Comparison of ENCODE assay signal across 21 cellular contexts in the genomic region with DNA sequence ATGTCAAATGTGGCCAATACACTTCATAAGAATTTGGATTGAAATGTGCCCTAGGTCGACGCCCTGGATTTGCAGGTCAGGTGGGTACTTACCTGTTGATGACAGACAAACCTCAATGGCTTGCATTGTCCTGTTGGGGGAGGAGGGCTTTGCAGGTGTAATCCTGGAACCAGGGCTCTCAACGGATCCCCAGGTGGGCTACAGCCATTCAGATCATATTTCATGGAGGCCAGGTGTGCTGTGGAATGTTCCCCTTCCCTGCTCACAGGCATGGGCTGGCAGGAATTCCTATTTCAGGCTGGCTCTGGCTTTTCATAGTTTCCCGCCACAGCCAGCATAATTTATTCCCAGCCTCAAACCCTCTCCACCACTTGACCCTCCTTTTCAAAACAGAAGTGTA.
"Had no signal": no experiment of that assay in that cellular context is flagged by ENCODE, and none has a peak within 500 bp of the region (broad histone marks: within the 10 kb centered on the region; RNA-seq: fewer than 3 reads in every experiment).

No MANE protein-coding gene starts in this region.

- H3K4me3 ChIP-seq: colonic mucosa, gastroesophageal sphincter, left lung, psoas muscle, spleen, transverse colon had no signal

- H3K27me3 ChIP-seq: colonic mucosa, gastroesophageal sphincter, spleen, transverse colon had no signal

- ATAC-seq: activated CD8-positive, alpha-beta memory T cell treated with anti-CD3 and anti-CD28 coated beads, Interleukin-2, amount 10 ng/mL, durations not matched to agents 7 days and 5 days; gastroesophageal sphincter; left lung; psoas muscle; sciatic nerve; stimulated activated naive B cell treated with anti-CD40 and anti-IgM and Interleukin-4, amounts not matched to agents 10 μg/mL and 1 μg/mL and 100 μg/mL, for 72 hours had no signal

- H3K4me1 Mint-ChIP-seq: activated CD8-positive, alpha-beta memory T cell treated with anti-CD3 and anti-CD28 coated beads, Interleukin-2, amount 10 ng/mL, durations not matched to agents 7 days and 5 days; activated naive CD4-positive, alpha-beta T cell treated with anti-CD3 and anti-CD28 coated beads, Interleukin-2, amount 50 U/mL, for 24 hours; stimulated activated naive B cell treated with anti-CD40 and anti-IgM and Interleukin-4, amounts not matched to agents 10 μg/mL and 1 μg/mL and 100 μg/mL, for 72 hours had no signal

- H3K36me3 Mint-ChIP-seq: activated CD8-positive, alpha-beta memory T cell treated with anti-CD3 and anti-CD28 coated beads, Interleukin-2, amount 10 ng/mL, durations not matched to agents 7 days and 5 days; activated naive CD4-positive, alpha-beta T cell treated with anti-CD3 and anti-CD28 coated beads, Interleukin-2, amount 50 U/mL, for 24 hours; stimulated activated naive B cell treated with anti-CD40 and anti-IgM and Interleukin-4, amounts not matched to agents 10 μg/mL and 1 μg/mL and 100 μg/mL, for 72 hours had no signal

- H3K27ac Mint-ChIP-seq: activated CD8-positive, alpha-beta memory T cell treated with anti-CD3 and anti-CD28 coated beads, Interleukin-2, amount 10 ng/mL, durations not matched to agents 7 days and 5 days; activated naive CD4-positive, alpha-beta T cell treated with anti-CD3 and anti-CD28 coated beads, Interleukin-2, amount 50 U/mL, for 24 hours; activated T-cell treated with anti-CD3 and anti-CD28 coated beads, Interleukin-2, amount 50 U/mL, for 24 hours; stimulated activated naive B cell treated with anti-CD40 and anti-IgM and Interleukin-4, amounts not matched to agents 10 μg/mL and 1 μg/mL and 100 μg/mL, for 72 hours; T-helper 1 cell treated with Interleukin-12 subunit alpha and Interleukin-12 subunit beta and Interleukin-4 antibody, amounts not matched to agents 30 μg/mL and 1 μg/mL, for 36 hours had no signal

- DNase-seq: activated CD4-positive, alpha-beta T cell treated with anti-CD3 and anti-CD28 coated beads, Interleukin-2, amount 50 U/mL, for 4 hours; activated CD8-positive, alpha-beta memory T cell treated with anti-CD3 and anti-CD28 coated beads, Interleukin-2, amount 10 ng/mL, durations not matched to agents 7 days and 5 days; activated effector memory CD4-positive, alpha-beta T cell treated with Interleukin-2 at 50 U/mL for 16 hours; activated T-cell treated with anti-CD3 and anti-CD28 coated beads, Interleukin-2, amount 50 U/mL, for 24 hours; caudate nucleus; colonic mucosa; effector CD8-positive, alpha-beta T cell; hippocampal formation; islet precursor cell; psoas muscle; spleen; stimulated activated CD4-positive, alpha-beta T cell treated with anti-CD3 and anti-CD28 coated beads, Interleukin-2, amount 100 ng/mL, for 24 hours; stimulated activated naive B cell treated with anti-CD40 and anti-IgM and Interleukin-4, amounts not matched to agents 10 μg/mL and 1 μg/mL and 100 μg/mL, for 72 hours; substantia nigra; transverse colon had no signal

- H3K36me3 ChIP-seq: colonic mucosa, gastroesophageal sphincter, left lung, spleen, transverse colon had no signal

- H3K27me3 Mint-ChIP-seq: activated CD8-positive, alpha-beta memory T cell treated with anti-CD3 and anti-CD28 coated beads, Interleukin-2, amount 10 ng/mL, durations not matched to agents 7 days and 5 days; activated naive CD4-positive, alpha-beta T cell treated with anti-CD3 and anti-CD28 coated beads, Interleukin-2, amount 50 U/mL, for 24 hours; activated T-cell treated with anti-CD3 and anti-CD28 coated beads, Interleukin-2, amount 50 U/mL, for 24 hours; stimulated activated naive B cell treated with anti-CD40 and anti-IgM and Interleukin-4, amounts not matched to agents 10 μg/mL and 1 μg/mL and 100 μg/mL, for 72 hours had no signal

- H3K4me1 ChIP-seq: colonic mucosa, left lung, psoas muscle, spleen had no signal

- H3K27ac ChIP-seq: colonic mucosa, left lung, psoas muscle, spleen, transverse colon had no signal

- H3K9me3 Mint-ChIP-seq: activated naive CD4-positive, alpha-beta T cell treated with anti-CD3 and anti-CD28 coated beads, Interleukin-2, amount 50 U/mL, for 24 hours; nephron; stimulated activated naive B cell treated with anti-CD40 and anti-IgM and Interleukin-4, amounts not matched to agents 10 μg/mL and 1 μg/mL and 100 μg/mL, for 72 hours; T-helper 1 cell treated with Interleukin-12 subunit alpha and Interleukin-12 subunit beta and Interleukin-4 antibody, amounts not matched to agents 30 μg/mL and 1 μg/mL, for 36 hours had no signal

- H3K4me3 Mint-ChIP-seq: activated CD8-positive, alpha-beta memory T cell treated with anti-CD3 and anti-CD28 coated beads, Interleukin-2, amount 10 ng/mL, durations not matched to agents 7 days and 5 days; activated naive CD4-positive, alpha-beta T cell treated with anti-CD3 and anti-CD28 coated beads, Interleukin-2, amount 50 U/mL, for 24 hours; activated T-cell treated with anti-CD3 and anti-CD28 coated beads, Interleukin-2, amount 50 U/mL, for 24 hours; nephron; stimulated activated naive B cell treated with anti-CD40 and anti-IgM and Interleukin-4, amounts not matched to agents 10 μg/mL and 1 μg/mL and 100 μg/mL, for 72 hours; T-helper 1 cell treated with Interleukin-12 subunit alpha and Interleukin-12 subunit beta and Interleukin-4 antibody, amounts not matched to agents 30 μg/mL and 1 μg/mL, for 36 hours had no signal

- H3K9me3 ChIP-seq: colonic mucosa, gastroesophageal sphincter, left lung, psoas muscle, transverse colon had no signal
